9 cellular contexts compared by ENCODE assay signal in the genomic region with DNA sequence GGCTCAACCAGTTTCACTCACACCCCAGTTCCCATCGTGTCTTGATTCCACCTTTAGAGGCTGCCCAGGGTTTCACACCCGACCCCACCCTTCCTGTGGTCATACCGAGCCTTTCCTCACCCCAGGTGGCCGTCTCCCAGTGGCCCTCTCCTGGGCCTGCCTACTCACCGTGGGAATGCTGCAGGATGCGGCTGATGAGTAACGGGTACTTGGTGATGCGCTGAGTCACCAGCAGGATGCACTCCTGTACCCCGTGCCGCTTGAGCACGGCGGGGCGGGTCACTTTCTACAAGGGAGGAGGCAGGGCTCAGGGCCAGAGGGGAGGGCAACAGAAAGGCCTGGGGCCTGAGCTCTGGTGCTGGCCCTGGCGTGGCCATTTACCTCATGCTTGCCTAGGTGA. TPM values are rescaled to one million over a fixed set of nuclear protein-coding genes. Genes with fewer than 3 reads are reported as not detected.
DNase-seq lines count a peak whose midpoint lies in the region; ATAC-seq and TF ChIP-seq lines count a peak whose summit lies in the region.
"Had no signal": no experiment of that assay in that cellular context is flagged by ENCODE, and none has a peak within 500 bp of the region (broad histone marks: within the 10 kb centered on the region; RNA-seq: fewer than 3 reads in every experiment).

No MANE protein-coding gene starts in this region.

- peak overlapping the region; percentile 38 for H3K27ac ChIP-seq in CD4-positive, alpha-beta memory T cell (ENCODE audit: low read depth, low read length)
- H3K27ac ChIP-seq in IMR-90 (ENCODE audit: insufficient read depth, low read length) (peak overlapping the region; percentile 20), aorta (ENCODE audit: low read depth in 1 of 2, low read length in 2 of 2) (peak overlapping the region; percentile 73 to 96)
- H3K27ac ChIP-seq: KMS-11 had no signal

- peak overlapping the region; percentile 1; the same call in 1 of the 2 replicates for H3K14ac ChIP-seq in IMR-90 (replicated peaks; ENCODE audit: low read depth, low read length)

- peaks cover 9 to 33% (median 17%) of the 10 kb centered on the region in 4 donors for H3K4me1 Mint-ChIP-seq in CD4-positive, alpha-beta memory T cell
- H3K4me1 Mint-ChIP-seq in glutamatergic neuron (ENCODE audit: low read depth, unreplicated experiment): peaks cover 2% of the 10 kb centered on the region

- no peak overlapping the region for H3K4me2 ChIP-seq in IMR-90 (ENCODE audit: low read depth, low read length)
- H3K4me2 ChIP-seq: KMS-11 had no signal

- peak overlapping the region; percentile 55 for H3K4ac ChIP-seq in IMR-90 (ENCODE audit: low read depth, low read length)

- H3K27me3 ChIP-seq in CD4-positive, alpha-beta memory T cell (ENCODE audit: insufficient read depth, low read length): no peaks in the 10 kb centered on the region
- no peaks in the 10 kb centered on the region for H3K27me3 ChIP-seq in IMR-90 (ENCODE audit: control insufficient read depth, insufficient read depth, low read length)
- H3K27me3 ChIP-seq in aorta (ENCODE audit: control insufficient read depth in 1 of 2, insufficient read depth in 2 of 2, low read length in 1 of 2): no peaks in the 10 kb centered on the region

- no peak overlapping the region for H3K18ac ChIP-seq in IMR-90 (ENCODE audit: low read depth, low read length)

- peaks cover 81% of the 10 kb centered on the region for H3K36me3 ChIP-seq in CD4-positive, alpha-beta memory T cell (ENCODE audit: insufficient read depth, low read length)
- H3K36me3 ChIP-seq in IMR-90 (ENCODE audit: control insufficient read depth, insufficient read depth, low read length) (peaks cover 80% of the 10 kb centered on the region), aorta (ENCODE audit: control insufficient read depth in 1 of 2, insufficient read depth in 2 of 2, low read length in 1 of 2) (peaks cover 0 to 17% of the 10 kb centered on the region in 2 donors)

- POLR2A ChIA-PET in CD4-positive, alpha-beta memory T cell (lab: Charles Lee; ENCODE audit: partially characterized antibody): interaction anchor here (12.2 kb wide), 1 partner anchor 16 kb away, joined by 199 read pairs; a partner anchor contains a TSS
- POLR2A ChIA-PET in IMR-90 (lab: Charles Lee; ENCODE audit: unreplicated experiment): no interaction called here

- in situ Hi-C loops in IMR-90 (cut with MboI; ENCODE audit: low sequenced_read_pairs): no loop called here

- peaks cover 19% of the 10 kb centered on the region for H3K4me1 ChIP-seq in CD4-positive, alpha-beta memory T cell (ENCODE audit: insufficient read depth, low read length)
- H3K4me1 ChIP-seq in IMR-90 (ENCODE audit: control insufficient read depth, insufficient read depth, low read length) (peaks cover 14% of the 10 kb centered on the region), aorta (ENCODE audit: control insufficient read depth in 1 of 2, insufficient read depth in 2 of 2, low read length in 2 of 2) (no peaks in the 10 kb centered on the region)

- peaks cover 57 to 81% of the 10 kb centered on the region in 2 donors for H3K36me3 Mint-ChIP-seq in CD4-positive, alpha-beta memory T cell
- no peaks in the 10 kb centered on the region for H3K36me3 Mint-ChIP-seq in glutamatergic neuron (ENCODE audit: unreplicated experiment)

- no peak overlapping the region for H2BK20ac ChIP-seq in IMR-90 (ENCODE audit: low read depth, low read length)

- peak overlapping the region in 1 of 2 experiments; percentile 59; a peak in 1 of 4 replicates for H4K8ac ChIP-seq in IMR-90 (ENCODE audit: low read depth in 2 of 2, low read length in 2 of 2)

- intact Hi-C loops in CD4-positive, alpha-beta memory T cell (cut with micrococcal nuclease): no loop called here
- intact Hi-C loops in IMR-90 (cut with micrococcal nuclease): loop anchor here (1.0 kb wide), 1 partner anchor 27 kb away; no protein-coding TSS in a partner anchor
- intact Hi-C loops in left colon (cut with DNase I, micrococcal nuclease): no loop called here
- intact Hi-C loops in aorta (cut with DNase I): no loop called here

- peak; percentile 58 for TF ChIP-seq CTCF in IMR-90 (conservative IDR thresholded peaks at IDR 0.05; ENCODE audit: low read depth, low read length)
- TF ChIP-seq CTCF in glutamatergic neuron (IDR thresholded peaks at IDR 0.05; ENCODE audit: partially characterized antibody, unreplicated experiment): no peak

- H2AFZ ChIP-seq in IMR-90 (replicated peaks; ENCODE audit: low read length, poor library complexity): peak overlapping the region; percentile 34

- H3K79me1 ChIP-seq in IMR-90 (ENCODE audit: low read depth in 1 of 2, low read length in 2 of 2): peaks cover 22 to 82% of the 10 kb centered on the region in 2 experiments

- WGBS in IMR-90 (ENCODE audit: extremely low coverage in 2 of 2, insufficient read length in 1 of 2), 2 experiments: 14% methylated on average over 10 of the region's 14 CpGs; no CpG with 5 or more reads in 1 of the 2 experiments
- 11 to 13% methylated on average over 14 of the region's 14 CpGs for WGBS in aorta, 2 donors

- peak overlapping the region; percentile 54; the same call in 1 of the 2 replicates for H4K91ac ChIP-seq in IMR-90 (ENCODE audit: insufficient read depth, low read depth, low read length)

- peak overlapping the region; percentile 91 for H2AK5ac ChIP-seq in IMR-90 (ENCODE audit: low read depth, low read length)

- no TSS peak for BruUV-seq in IMR-90 (replicated peaks; lab: Mats Ljungman, UMichigan)

- dilution Hi-C loops in IMR-90 (cut with HindIII; ENCODE audit: low sequenced_read_pairs, unreplicated experiment): no loop called here

- H4K5ac ChIP-seq in IMR-90 (ENCODE audit: low read depth, low read length): no peak overlapping the region

- H2BK5ac ChIP-seq in IMR-90 (ENCODE audit: low read depth, low read length, poor library complexity, severe bottlenecking): peak overlapping the region; percentile 35

- peaks cover 12% of the 10 kb centered on the region; the same call in 1 of the 2 replicates for H3K9me1 ChIP-seq in IMR-90 (ENCODE audit: insufficient read depth, low read length)

- TF ChIP-seq RAD21 in IMR-90 (IDR thresholded peaks at IDR 0.05; ENCODE audit: low read length): peak; percentile 70

- H2BK15ac ChIP-seq in IMR-90 (ENCODE audit: low read depth, low read length): peak overlapping the region; percentile 14; the same call in 1 of the 3 replicates

- H3K4me3 Mint-ChIP-seq in CD4-positive, alpha-beta memory T cell: no peak overlapping the region
- no peak overlapping the region for H3K4me3 Mint-ChIP-seq in glutamatergic neuron (ENCODE audit: unreplicated experiment)

- DNase-seq in CD4-positive, alpha-beta memory T cell: no peak
- DNase-seq in IMR-90: peak; percentile 97
- DNase-seq in brain pericyte (ENCODE audit: low read depth, low spot score): peak; percentile 56
- DNase-seq in left colon: no peak
- peak; percentile 94 to 95 for DNase-seq in aorta
- no peak for DNase-seq in NCI-H510A (lab: John Stamatoyannopoulos, UW)
- DNase-seq in glutamatergic neuron: no peak

- H3K27ac Mint-ChIP-seq in CD4-positive, alpha-beta memory T cell: peak overlapping the region in 6 of 7 donors; percentile 57 to 78 (median 76)
- no peak overlapping the region for H3K27ac Mint-ChIP-seq in glutamatergic neuron (ENCODE audit: unreplicated experiment)

- CTCF ChIA-PET in CD4-positive, alpha-beta memory T cell (lab: Charles Lee; ENCODE audit: partially characterized antibody): interaction anchor here (1.3 to 2.5 kb wide), 2 partner anchors 22 to 27 kb away, joined by 5 to 13 read pairs; no protein-coding TSS in a partner anchor
- CTCF ChIA-PET in IMR-90 (lab: Yijun Ruan, JAX): interaction anchor here (0.5 to 1.3 kb wide), 3 partner anchors 12 to 28 kb away, joined by 3 to 4 read pairs (median 4); no protein-coding TSS in a partner anchor

- no peak for TF ChIP-seq POLR2A in IMR-90 (IDR thresholded peaks at IDR 0.05; ENCODE audit: low read depth, low read length)

- ATAC-seq in IMR-90 (ENCODE audit: low read depth) (peak; percentile 91), left colon (peak; percentile 59), aorta (ENCODE audit: low FRiP score) (peak; percentile 85), GM21529 (IDR thresholded peaks at IDR 0.05; ENCODE audit: unreplicated experiment) (no peak)

- H3K56ac ChIP-seq in IMR-90 (ENCODE audit: extremely low read depth, insufficient read depth, low read length): no peak overlapping the region

- no peak overlapping the region for H3K4me3 ChIP-seq in CD4-positive, alpha-beta memory T cell (ENCODE audit: low read length in 2 of 2)
- no peak overlapping the region for H3K4me3 ChIP-seq in IMR-90 (ENCODE audit: insufficient read depth, low read depth, low read length)
- H3K4me3 ChIP-seq in aorta (ENCODE audit: low read length in 2 of 2): no peak overlapping the region

- H3K9me3 Mint-ChIP-seq in CD4-positive, alpha-beta memory T cell: no peaks in the 10 kb centered on the region
- H3K9me3 Mint-ChIP-seq in glutamatergic neuron (ENCODE audit: unreplicated experiment): peaks cover 6% of the 10 kb centered on the region

- no peak overlapping the region for H3K9ac ChIP-seq in IMR-90 (ENCODE audit: low read depth, low read length)
- H3K9ac ChIP-seq: KMS-11 had no signal

- no peaks in the 10 kb centered on the region for H3K9me3 ChIP-seq in CD4-positive, alpha-beta memory T cell (ENCODE audit: control insufficient read depth in 1 of 2, low read length in 2 of 2)
- no peaks in the 10 kb centered on the region for H3K9me3 ChIP-seq in IMR-90 (ENCODE audit: control insufficient read depth, insufficient read depth, low read length)
- no peaks in the 10 kb centered on the region for H3K9me3 ChIP-seq in aorta (ENCODE audit: control insufficient read depth, low read length)

- peaks cover 68% of the 10 kb centered on the region for H4K20me1 ChIP-seq in IMR-90 (ENCODE audit: insufficient read depth, low read length)

- H2BK120ac ChIP-seq in IMR-90 (ENCODE audit: low read depth, low read length): peak overlapping the region; percentile 6; the same call in 1 of the 2 replicates

- H2AK9ac ChIP-seq in IMR-90 (replicated peaks; ENCODE audit: low read depth, low read length, poor library complexity): peak overlapping the region; percentile 80

- H3K23ac ChIP-seq in IMR-90 (ENCODE audit: low read depth, low read length): no peak overlapping the region

- no peaks in the 10 kb centered on the region for H3K27me3 Mint-ChIP-seq in CD4-positive, alpha-beta memory T cell
- peaks cover 6% of the 10 kb centered on the region for H3K27me3 Mint-ChIP-seq in glutamatergic neuron (ENCODE audit: unreplicated experiment)

RNA-seq across cellular contexts. Expression of a gene that starts 16.4 kb away (rescaled TPM):
- 100 to 1,000 TPM; 190 to 198 TPM for total RNA-seq in CD4-positive, alpha-beta memory T cell
- polyA plus RNA-seq in CD4-positive, alpha-beta memory T cell: 10 to 100 TPM in 1 of 2 donors, 1 to 10 TPM in 1; 6.7 to 30.4 TPM
- 81.4 and 91.8 TPM in 2 replicates for total RNA-seq in IMR-90 (2012; rRNA removed)
- 101 and 117 TPM in 2 replicates for polyA plus RNA-seq in IMR-90 (2012; rRNA removed)
- polyA plus RNA-seq in IMR-90 (2012; cell fraction: cytosol; rRNA removed): 64.3 and 78.0 TPM in 2 replicates
- polyA plus RNA-seq in IMR-90 (2012; cell fraction: nucleus; rRNA removed; ENCODE audit: low replicate concordance): 272 and 424 TPM in 2 replicates
- total RNA-seq in left colon: 100 to 1,000 TPM in 1 of 2 donors, 10 to 100 TPM in 1; 99.3 to 103 TPM
- 100 to 1,000 TPM; 175 to 217 TPM for total RNA-seq in aorta
- 10 to 100 TPM; 58.3 to 58.9 TPM for polyA plus RNA-seq in aorta
- total RNA-seq in glutamatergic neuron (ENCODE audit: unreplicated experiment): 222 TPM

RNA-seq across cellular contexts. Expression of a gene that starts 20.5 kb away (rescaled TPM):
- not detected for total RNA-seq in CD4-positive, alpha-beta memory T cell
- under 1 TPM in 1 of 2 donors, not detected in 1; 0.91 TPM for polyA plus RNA-seq in CD4-positive, alpha-beta memory T cell
- not detected in 2 replicates for total RNA-seq in IMR-90 (2012; rRNA removed)
- not detected in 2 replicates for polyA plus RNA-seq in IMR-90 (2012; rRNA removed)
- polyA plus RNA-seq in IMR-90 (2012; cell fraction: cytosol; rRNA removed): not detected in 2 replicates
- polyA plus RNA-seq in IMR-90 (2012; cell fraction: nucleus; rRNA removed; ENCODE audit: low replicate concordance): 0.07 TPM in 1 of 2 replicates, not detected in the other
- 1 to 10 TPM; 5.2 to 5.6 TPM for total RNA-seq in left colon
- not detected for total RNA-seq in aorta
- polyA plus RNA-seq in aorta: not detected
- not detected for total RNA-seq in glutamatergic neuron (ENCODE audit: unreplicated experiment)

RNA-seq across cellular contexts. Expression of a gene that starts 27.7 kb away (rescaled TPM):
- 100 to 1,000 TPM; 127 to 134 TPM for total RNA-seq in CD4-positive, alpha-beta memory T cell
- polyA plus RNA-seq in CD4-positive, alpha-beta memory T cell: 1 to 10 TPM; 5.5 to 9.4 TPM
- 22.5 and 28.0 TPM in 2 replicates for total RNA-seq in IMR-90 (2012; rRNA removed)
- polyA plus RNA-seq in IMR-90 (2012; rRNA removed): 23.4 and 29.9 TPM in 2 replicates
- polyA plus RNA-seq in IMR-90 (2012; cell fraction: cytosol; rRNA removed): 9.3 and 11.6 TPM in 2 replicates
- 59.4 and 172 TPM in 2 replicates for polyA plus RNA-seq in IMR-90 (2012; cell fraction: nucleus; rRNA removed; ENCODE audit: low replicate concordance)
- 10 to 100 TPM; 45.6 to 54.1 TPM for total RNA-seq in left colon
- total RNA-seq in aorta: 10 to 100 TPM; 47.0 to 60.5 TPM
- 10 to 100 TPM in 1 of 2 donors, 1 to 10 TPM in 1; 6.8 to 49.5 TPM for polyA plus RNA-seq in aorta
- total RNA-seq in glutamatergic neuron (ENCODE audit: unreplicated experiment): 51.8 TPM

RNA-seq across cellular contexts. Expression of a gene that starts 50.8 kb away (rescaled TPM):
- 10 to 100 TPM; 45.0 to 48.0 TPM for total RNA-seq in CD4-positive, alpha-beta memory T cell
- polyA plus RNA-seq in CD4-positive, alpha-beta memory T cell: 10 to 100 TPM; 14.1 to 20.4 TPM
- total RNA-seq in IMR-90 (2012; rRNA removed) (46.8 and 52.2 TPM in 2 replicates), left colon (10 to 100 TPM; 21.5 to 26.3 TPM), aorta (10 to 100 TPM; 49.6 to 49.9 TPM), glutamatergic neuron (ENCODE audit: unreplicated experiment) (35.9 TPM)
- polyA plus RNA-seq in IMR-90 (2012; rRNA removed) (26.2 and 29.6 TPM in 2 replicates), aorta (10 to 100 TPM; 16.4 to 19.0 TPM)
- 8.5 and 14.4 TPM in 2 replicates for polyA plus RNA-seq in IMR-90 (2012; cell fraction: cytosol; rRNA removed)
- polyA plus RNA-seq in IMR-90 (2012; cell fraction: nucleus; rRNA removed; ENCODE audit: low replicate concordance): 5.5 and 26.8 TPM in 2 replicates

RNA-seq across cellular contexts. Expression of a gene that starts 58.8 kb away (rescaled TPM):
- 100 to 1,000 TPM; 252 to 276 TPM for total RNA-seq in CD4-positive, alpha-beta memory T cell
- polyA plus RNA-seq in CD4-positive, alpha-beta memory T cell: 100 to 1,000 TPM; 349 to 442 TPM
- total RNA-seq in IMR-90 (2012; rRNA removed) (553 and 927 TPM in 2 replicates), left colon (100 to 1,000 TPM; 180 TPM), aorta (100 to 1,000 TPM; 151 to 152 TPM), glutamatergic neuron (ENCODE audit: unreplicated experiment) (199 TPM)
- polyA plus RNA-seq in IMR-90 (2012; rRNA removed) (952 and 1,264 TPM in 2 replicates), aorta (100 to 1,000 TPM; 232 to 245 TPM)
- 935 and 1,213 TPM in 2 replicates for polyA plus RNA-seq in IMR-90 (2012; cell fraction: cytosol; rRNA removed)
- 229 and 499 TPM in 2 replicates for polyA plus RNA-seq in IMR-90 (2012; cell fraction: nucleus; rRNA removed; ENCODE audit: low replicate concordance)

Comparison
In these comparisons a context has a peak if more than half of its experiments do, and no peak if none do; other contexts are left out.
1. DNase-seq: peak in IMR-90 (single experiment), brain pericyte (single experiment) and aorta (2 of 2); none in CD4-positive, alpha-beta memory T cell (0 of 5), left colon (0 of 2), NCI-H510A (single experiment) and glutamatergic neuron (single experiment).
2. H3K27ac ChIP-seq: peak in every context shown above with its lines; median percentile 84 in aorta; 38 in CD4-positive, alpha-beta memory T cell; 20 in IMR-90.